Comparison of ENCODE assay signal across 1 cellular context in the genomic region with DNA sequence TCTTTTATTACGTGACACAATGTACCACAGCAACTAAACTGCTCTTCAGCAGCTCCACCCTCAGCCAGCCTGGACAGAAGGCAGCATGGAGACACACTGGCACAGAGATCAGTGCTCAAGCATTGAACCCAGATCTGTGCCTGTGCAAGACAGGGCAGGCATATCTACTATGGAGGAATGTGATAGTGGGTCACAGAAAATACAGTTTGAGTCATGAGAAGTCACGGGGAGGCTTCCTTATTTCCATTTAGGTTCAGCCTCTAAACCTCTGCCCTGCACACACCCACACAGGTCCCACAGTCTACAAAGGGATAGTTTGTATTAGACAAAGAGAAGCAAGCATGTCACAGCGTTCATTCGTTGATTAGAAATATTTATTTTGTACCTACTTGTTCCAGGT.
TF ChIP-seq lines count a peak whose summit lies in the region.

No MANE protein-coding gene starts in this region.

TF ChIP-seq in GM12878, 131 proteins besides CTCF, POLR2A, EP300 and RAD21 (continued from another document):
- TF ChIP-seq HCFC1 (IDR thresholded peaks at IDR 0.05; ENCODE audit: low read length): no peak
- TF ChIP-seq RUNX3 (IDR thresholded peaks at IDR 0.05; ENCODE audit: low read length): no peak
- TF ChIP-seq KDM1A (IDR thresholded peaks at IDR 0.05; ENCODE audit: borderline replicate concordance): no peak
- TF ChIP-seq, protein P1, sequence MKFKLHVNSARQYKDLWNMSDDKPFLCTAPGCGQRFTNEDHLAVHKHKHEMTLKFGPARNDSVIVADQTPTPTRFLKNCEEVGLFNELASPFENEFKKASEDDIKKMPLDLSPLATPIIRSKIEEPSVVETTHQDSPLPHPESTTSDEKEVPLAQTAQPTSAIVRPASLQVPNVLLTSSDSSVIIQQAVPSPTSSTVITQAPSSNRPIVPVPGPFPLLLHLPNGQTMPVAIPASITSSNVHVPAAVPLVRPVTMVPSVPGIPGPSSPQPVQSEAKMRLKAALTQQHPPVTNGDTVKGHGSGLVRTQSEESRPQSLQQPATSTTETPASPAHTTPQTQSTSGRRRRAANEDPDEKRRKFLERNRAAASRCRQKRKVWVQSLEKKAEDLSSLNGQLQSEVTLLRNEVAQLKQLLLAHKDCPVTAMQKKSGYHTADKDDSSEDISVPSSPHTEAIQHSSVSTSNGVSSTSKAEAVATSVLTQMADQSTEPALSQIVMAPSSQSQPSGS (IDR thresholded peaks at IDR 0.05; ENCODE audit: low read length): no peak
- TF ChIP-seq ZNF207 (IDR thresholded peaks at IDR 0.05; ENCODE audit: borderline replicate concordance): no peak
- no peak for TF ChIP-seq MTA2 (IDR thresholded peaks at IDR 0.05; ENCODE audit: low read depth)
- TF ChIP-seq RELB (IDR thresholded peaks at IDR 0.05; ENCODE audit: low read depth): no peak
- TF ChIP-seq BHLHE40 (IDR thresholded peaks at IDR 0.05; ENCODE audit: borderline replicate concordance in 1 of 2, low read depth in 2 of 2, low read length in 1 of 2): 0 out of 4 replicates have a peak, but pooled peaks of 1 of the 2 experiments have one; percentile 9
- no peak for TF ChIP-seq NR2C2 (IDR thresholded peaks at IDR 0.05; ENCODE audit: borderline replicate concordance, control insufficient read depth, insufficient read length, low read depth)
